Comparison of ENCODE assay signal across 16 cellular contexts in the genomic region with DNA sequence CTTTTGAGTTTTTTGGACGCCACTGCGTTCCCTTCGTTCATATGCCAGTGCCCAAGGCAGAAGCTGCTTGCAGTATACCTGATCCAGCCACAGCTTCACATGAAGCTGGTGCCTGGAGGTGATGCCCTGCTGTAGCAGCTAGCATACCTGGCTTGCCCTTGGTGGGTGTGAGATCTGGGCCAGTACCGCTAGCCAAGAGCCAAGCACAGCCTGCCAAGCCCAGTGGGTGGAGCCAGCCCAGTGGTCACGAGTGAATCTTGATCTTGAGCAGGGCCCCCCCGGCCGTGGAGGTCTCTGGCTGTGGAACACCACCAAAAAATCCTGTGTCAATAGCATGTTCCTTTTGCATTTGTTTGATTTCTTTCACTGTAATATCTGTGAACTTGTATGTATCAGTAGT. TPM values are rescaled to one million over a fixed set of nuclear protein-coding genes. Genes with fewer than 3 reads are reported as not detected.
A peak's percentile ranks its signal among the peaks of the same experiment; 100 is the strongest.
DNase-seq lines count a peak whose midpoint lies in the region; ATAC-seq and TF ChIP-seq lines count a peak whose summit lies in the region.
"Had no signal": no experiment of that assay in that cellular context is flagged by ENCODE, and none has a peak within 500 bp of the region (broad histone marks: within the 10 kb centered on the region; RNA-seq: fewer than 3 reads in every experiment).

No MANE protein-coding gene starts in this region.

- POLR2A ChIA-PET in activated CD8-positive, alpha-beta T cell treated with anti-CD3 and anti-CD28 coated beads for 36 hours (lab: Charles Lee), result no interaction called here
- POLR2A ChIA-PET in activated CD8-positive, alpha-beta T cell treated with anti-CD3 and anti-CD28 coated beads, Interleukin-2, amount 10 ng/mL, durations not matched to agents 7 days and 5 days (lab: Charles Lee), result no interaction called here
- POLR2A ChIA-PET in T-cell (lab: Charles Lee), result no interaction called here
- POLR2A ChIA-PET in naive thymus-derived CD4-positive, alpha-beta T cell (lab: Charles Lee), result interaction anchor here (8.9 kb wide), 1 partner anchor 70 kb away, joined by 148 read pairs; no protein-coding TSS in a partner anchor

- no peak overlapping the region for H3K27ac ChIP-seq in CD4-positive, CD25-positive, alpha-beta regulatory T cell (ENCODE audit: insufficient read depth, low read length, poor library complexity, severe bottlenecking)
- H3K27ac ChIP-seq in naive thymus-derived CD4-positive, alpha-beta T cell (ENCODE audit: low read depth, low read length), result peak overlapping the region; percentile 53

- intact Hi-C loops in activated CD8-positive, alpha-beta T cell treated with anti-CD3 and anti-CD28 coated beads for 36 hours (cut with micrococcal nuclease), result no loop called here
- intact Hi-C loops in naive thymus-derived CD4-positive, alpha-beta T cell (cut with micrococcal nuclease), result no loop called here

- peak overlapping the region; percentile 73 for H3K27ac Mint-ChIP-seq in activated CD8-positive, alpha-beta T cell treated with anti-CD3 and anti-CD28 coated beads for 36 hours
- no peak overlapping the region for H3K27ac Mint-ChIP-seq in activated CD8-positive, alpha-beta T cell treated with anti-CD3 and anti-CD28 coated beads, Interleukin-2, amount 10 ng/mL, durations not matched to agents 7 days and 5 days
- peak overlapping the region; percentile 8 to 94 (median 48) for H3K27ac Mint-ChIP-seq in CD4-positive, CD25-positive, alpha-beta regulatory T cell
- peak overlapping the region; percentile 85 to 97 for H3K27ac Mint-ChIP-seq in T-cell
- H3K27ac Mint-ChIP-seq in naive thymus-derived CD4-positive, alpha-beta T cell, result peak overlapping the region in 8 of 9 donors; percentile 82 to 99 (median 94)

- no peak overlapping the region for H3K4me3 ChIP-seq in CD4-positive, CD25-positive, alpha-beta regulatory T cell (ENCODE audit: low read depth, low read length)
- H3K4me3 ChIP-seq in naive thymus-derived CD4-positive, alpha-beta T cell (ENCODE audit: low read length), result no peak overlapping the region

- H3K4me1 Mint-ChIP-seq in activated CD8-positive, alpha-beta T cell treated with anti-CD3 and anti-CD28 coated beads for 36 hours (ENCODE audit: low read depth), result peaks cover 75% of the 10 kb centered on the region
- peaks cover 36% of the 10 kb centered on the region for H3K4me1 Mint-ChIP-seq in activated CD8-positive, alpha-beta T cell treated with anti-CD3 and anti-CD28 coated beads, Interleukin-2, amount 10 ng/mL, durations not matched to agents 7 days and 5 days (ENCODE audit: low read depth)
- peaks cover 24 to 92% (median 66%) of the 10 kb centered on the region in 4 donors for H3K4me1 Mint-ChIP-seq in CD4-positive, CD25-positive, alpha-beta regulatory T cell
- H3K4me1 Mint-ChIP-seq in T-cell, result peaks cover 78 to 95% (median 91%) of the 10 kb centered on the region in 3 donors
- H3K4me1 Mint-ChIP-seq in naive thymus-derived CD4-positive, alpha-beta T cell, result peaks cover 33 to 98% (median 79%) of the 10 kb centered on the region in 7 donors

- H3K9me3 Mint-ChIP-seq in activated CD8-positive, alpha-beta T cell treated with anti-CD3 and anti-CD28 coated beads for 36 hours, result peaks cover 23% of the 10 kb centered on the region
- peaks cover 20% of the 10 kb centered on the region for H3K9me3 Mint-ChIP-seq in activated CD8-positive, alpha-beta T cell treated with anti-CD3 and anti-CD28 coated beads, Interleukin-2, amount 10 ng/mL, durations not matched to agents 7 days and 5 days (ENCODE audit: insufficient read depth)
- H3K9me3 Mint-ChIP-seq in CD4-positive, CD25-positive, alpha-beta regulatory T cell, result peaks cover 0 to 8% (median 0%) of the 10 kb centered on the region in 7 donors
- peaks cover 0 to 11% (median 4%) of the 10 kb centered on the region in 3 donors for H3K9me3 Mint-ChIP-seq in T-cell
- H3K9me3 Mint-ChIP-seq in naive thymus-derived CD4-positive, alpha-beta T cell, result peaks cover 0 to 7% (median 5%) of the 10 kb centered on the region in 11 donors

- no peak for DNase-seq in activated CD8-positive, alpha-beta T cell treated with anti-CD3 and anti-CD28 coated beads for 36 hours
- no peak for DNase-seq in activated CD8-positive, alpha-beta T cell treated with anti-CD3 and anti-CD28 coated beads, Interleukin-2, amount 10 ng/mL, durations not matched to agents 7 days and 5 days
- DNase-seq in CD4-positive, CD25-positive, alpha-beta regulatory T cell, result no peak
- no peak for DNase-seq in T-cell
- no peak for DNase-seq in naive thymus-derived CD4-positive, alpha-beta T cell
- no peak for DNase-seq in OCI-M2 (lab: John Stamatoyannopoulos, UW; ENCODE audit: unreplicated experiment)
- no peak for DNase-seq in AG08396 (ENCODE audit: low spot score)
- DNase-seq: DMS79; KG1; NCI-H1105 treated with DMSO at 0.1 percent for 48 hours; NCI-H1694; NK-92 treated with Interleukin-12 subunit alpha and Interleukin-12 subunit beta, amount 100 ng/mL, for 24 hours; SHP77 had no signal

- peaks cover 47% of the 10 kb centered on the region for H3K36me3 Mint-ChIP-seq in activated CD8-positive, alpha-beta T cell treated with anti-CD3 and anti-CD28 coated beads for 36 hours (ENCODE audit: low read depth)
- peaks cover 32% of the 10 kb centered on the region for H3K36me3 Mint-ChIP-seq in activated CD8-positive, alpha-beta T cell treated with anti-CD3 and anti-CD28 coated beads, Interleukin-2, amount 10 ng/mL, durations not matched to agents 7 days and 5 days (ENCODE audit: low read depth)
- peaks cover 14% of the 10 kb centered on the region for H3K36me3 Mint-ChIP-seq in CD4-positive, CD25-positive, alpha-beta regulatory T cell
- peaks cover 12% of the 10 kb centered on the region for H3K36me3 Mint-ChIP-seq in T-cell
- peaks cover 0 to 35% (median 10%) of the 10 kb centered on the region in 5 donors for H3K36me3 Mint-ChIP-seq in naive thymus-derived CD4-positive, alpha-beta T cell

- no peak for TF ChIP-seq CTCF in activated CD8-positive, alpha-beta T cell treated with anti-CD3 and anti-CD28 coated beads for 36 hours (IDR thresholded peaks at IDR 0.05)

- H3K27me3 ChIP-seq in CD4-positive, CD25-positive, alpha-beta regulatory T cell (ENCODE audit: control insufficient read depth, insufficient read depth, low read length), result no peaks in the 10 kb centered on the region
- H3K27me3 ChIP-seq in naive thymus-derived CD4-positive, alpha-beta T cell (ENCODE audit: control insufficient read depth in 2 of 2, insufficient read depth in 2 of 2, low read length in 2 of 2), result no peaks in the 10 kb centered on the region

- H3K4me1 ChIP-seq in CD4-positive, CD25-positive, alpha-beta regulatory T cell (ENCODE audit: control insufficient read depth, insufficient read depth, low read length, poor library complexity, severe bottlenecking), result peaks cover 65% of the 10 kb centered on the region
- H3K4me1 ChIP-seq in naive thymus-derived CD4-positive, alpha-beta T cell (ENCODE audit: control insufficient read depth in 2 of 2, insufficient read depth in 2 of 2, low read length in 2 of 2), result peaks cover 80 to 94% of the 10 kb centered on the region in 2 donors

- H3K27me3 Mint-ChIP-seq in activated CD8-positive, alpha-beta T cell treated with anti-CD3 and anti-CD28 coated beads for 36 hours, result no peaks in the 10 kb centered on the region
- H3K27me3 Mint-ChIP-seq in activated CD8-positive, alpha-beta T cell treated with anti-CD3 and anti-CD28 coated beads, Interleukin-2, amount 10 ng/mL, durations not matched to agents 7 days and 5 days (ENCODE audit: low read depth), result no peaks in the 10 kb centered on the region
- no peaks in the 10 kb centered on the region for H3K27me3 Mint-ChIP-seq in CD4-positive, CD25-positive, alpha-beta regulatory T cell
- no peaks in the 10 kb centered on the region for H3K27me3 Mint-ChIP-seq in T-cell
- no peaks in the 10 kb centered on the region for H3K27me3 Mint-ChIP-seq in naive thymus-derived CD4-positive, alpha-beta T cell

- H3K9me3 ChIP-seq in CD4-positive, CD25-positive, alpha-beta regulatory T cell (ENCODE audit: control insufficient read depth in 2 of 2, low read length in 2 of 2), result no peaks in the 10 kb centered on the region
- H3K9me3 ChIP-seq in naive thymus-derived CD4-positive, alpha-beta T cell (ENCODE audit: control insufficient read depth in 2 of 3, low read length in 3 of 3), result peaks cover 0 to 4% (median 0%) of the 10 kb centered on the region in 3 experiments

- H3K36me3 ChIP-seq in CD4-positive, CD25-positive, alpha-beta regulatory T cell (ENCODE audit: control insufficient read depth, insufficient read depth, low read length), result no peaks in the 10 kb centered on the region
- H3K36me3 ChIP-seq in naive thymus-derived CD4-positive, alpha-beta T cell (ENCODE audit: control insufficient read depth in 2 of 3, insufficient read depth in 3 of 3, low read length in 3 of 3), result no peaks in the 10 kb centered on the region

- CTCF ChIA-PET in activated CD8-positive, alpha-beta T cell treated with anti-CD3 and anti-CD28 coated beads for 36 hours (lab: Charles Lee), result no interaction called here
- CTCF ChIA-PET in activated CD8-positive, alpha-beta T cell treated with anti-CD3 and anti-CD28 coated beads, Interleukin-2, amount 10 ng/mL, durations not matched to agents 7 days and 5 days (lab: Charles Lee), result interaction anchor here (1.5 kb wide), 1 partner anchor 70 kb away, joined by 3 read pairs; no protein-coding TSS in a partner anchor
- CTCF ChIA-PET in T-cell (lab: Charles Lee), result interaction anchor here in 1 of 2 donors (1.5 kb wide), 1 partner anchor 82 kb away, joined by 3 read pairs; no protein-coding TSS in a partner anchor
- CTCF ChIA-PET in naive thymus-derived CD4-positive, alpha-beta T cell (lab: Charles Lee), result interaction anchor here (0.6 to 15.2 kb wide), 2 partner anchors 75 to 317 kb away, joined by 3 to 287 read pairs; no protein-coding TSS in a partner anchor

- ATAC-seq in activated CD8-positive, alpha-beta T cell treated with anti-CD3 and anti-CD28 coated beads for 36 hours, result no peak
- ATAC-seq in activated CD8-positive, alpha-beta T cell treated with anti-CD3 and anti-CD28 coated beads, Interleukin-2, amount 10 ng/mL, durations not matched to agents 7 days and 5 days, result no peak
- no peak for ATAC-seq in CD4-positive, CD25-positive, alpha-beta regulatory T cell (ENCODE audit: low read depth in 2 of 2)
- no peak for ATAC-seq in T-cell (replicated peaks in 1 of 4)
- no peak for ATAC-seq in naive thymus-derived CD4-positive, alpha-beta T cell
- no peak for ATAC-seq in GM21515 (IDR thresholded peaks at IDR 0.05; ENCODE audit: unreplicated experiment)

- H3K4me3 Mint-ChIP-seq in activated CD8-positive, alpha-beta T cell treated with anti-CD3 and anti-CD28 coated beads for 36 hours, result no peak overlapping the region
- no peak overlapping the region for H3K4me3 Mint-ChIP-seq in activated CD8-positive, alpha-beta T cell treated with anti-CD3 and anti-CD28 coated beads, Interleukin-2, amount 10 ng/mL, durations not matched to agents 7 days and 5 days
- H3K4me3 Mint-ChIP-seq in CD4-positive, CD25-positive, alpha-beta regulatory T cell, result peak overlapping the region in 3 of 4 donors; percentile 55 to 70 (median 64)
- H3K4me3 Mint-ChIP-seq in T-cell, result peak overlapping the region in 1 of 3 donors; percentile 37
- peak overlapping the region in 7 of 10 donors; percentile 1 to 73 (median 58) for H3K4me3 Mint-ChIP-seq in naive thymus-derived CD4-positive, alpha-beta T cell

RNA-seq across cellular contexts. Expression of gene M6PR, which starts 7.3 kb away (rescaled TPM):
- 100 to 1,000 TPM; 199 to 206 TPM for total RNA-seq in activated CD8-positive, alpha-beta T cell treated with anti-CD3 and anti-CD28 coated beads for 36 hours
- 100 to 1,000 TPM; 170 to 201 TPM for total RNA-seq in activated CD8-positive, alpha-beta T cell treated with anti-CD3 and anti-CD28 coated beads, Interleukin-2, amount 10 ng/mL, durations not matched to agents 7 days and 5 days
- total RNA-seq in CD4-positive, CD25-positive, alpha-beta regulatory T cell, result 132 TPM
- 100 to 1,000 TPM; 227 to 272 (median 261) TPM for polyA plus RNA-seq in CD4-positive, CD25-positive, alpha-beta regulatory T cell
- 100 to 1,000 TPM; 162 to 189 (median 187) TPM for total RNA-seq in T-cell
- 100 to 1,000 TPM; 123 to 195 (median 176) TPM for total RNA-seq in naive thymus-derived CD4-positive, alpha-beta T cell
- polyA plus RNA-seq in naive thymus-derived CD4-positive, alpha-beta T cell, result 100 to 1,000 TPM; 239 to 248 TPM

RNA-seq across cellular contexts. Expression of gene KLRG1, which starts 32.6 kb away (rescaled TPM):
- total RNA-seq in activated CD8-positive, alpha-beta T cell treated with anti-CD3 and anti-CD28 coated beads for 36 hours, result 10 to 100 TPM in 1 of 2 experiments, 1 to 10 TPM in 1; 6.6 to 10.1 TPM
- 1 to 10 TPM; 4.3 to 4.6 TPM for total RNA-seq in activated CD8-positive, alpha-beta T cell treated with anti-CD3 and anti-CD28 coated beads, Interleukin-2, amount 10 ng/mL, durations not matched to agents 7 days and 5 days
- total RNA-seq in CD4-positive, CD25-positive, alpha-beta regulatory T cell, result 4.8 TPM
- polyA plus RNA-seq in CD4-positive, CD25-positive, alpha-beta regulatory T cell, result 10 to 100 TPM; 15.8 to 22.2 (median 16.6) TPM
- total RNA-seq in T-cell, result 10 to 100 TPM; 11.9 to 80.4 (median 28.0) TPM
- 10 to 100 TPM in 3 of 5 experiments, 1 to 10 TPM in 2; 2.8 to 43.8 (median 26.9) TPM for total RNA-seq in naive thymus-derived CD4-positive, alpha-beta T cell
- polyA plus RNA-seq in naive thymus-derived CD4-positive, alpha-beta T cell, result 10 to 100 TPM; 11.7 to 18.0 TPM
- total RNA-seq: A172, HT-29 had no signal

RNA-seq across cellular contexts. Expression of gene PHC1, which starts 42.5 kb away (rescaled TPM):
- 10 to 100 TPM; 20.3 to 21.6 TPM for total RNA-seq in activated CD8-positive, alpha-beta T cell treated with anti-CD3 and anti-CD28 coated beads for 36 hours
- total RNA-seq in activated CD8-positive, alpha-beta T cell treated with anti-CD3 and anti-CD28 coated beads, Interleukin-2, amount 10 ng/mL, durations not matched to agents 7 days and 5 days, result 10 to 100 TPM; 12.3 to 12.9 TPM
- total RNA-seq in CD4-positive, CD25-positive, alpha-beta regulatory T cell, result 46.6 TPM
- 10 to 100 TPM; 15.5 to 17.2 (median 16.4) TPM for polyA plus RNA-seq in CD4-positive, CD25-positive, alpha-beta regulatory T cell
- total RNA-seq in T-cell, result 10 to 100 TPM; 38.6 to 54.6 (median 42.9) TPM
- total RNA-seq in naive thymus-derived CD4-positive, alpha-beta T cell, result 10 to 100 TPM; 15.4 to 55.0 (median 45.6) TPM
- 10 to 100 TPM; 19.5 to 23.6 TPM for polyA plus RNA-seq in naive thymus-derived CD4-positive, alpha-beta T cell

Comparison
In these comparisons a context has a peak if more than half of its experiments do, and no peak if none do; other contexts are left out.
1. H3K4me3 Mint-ChIP-seq: peak in CD4-positive, CD25-positive, alpha-beta regulatory T cell (3 of 4) and naive thymus-derived CD4-positive, alpha-beta T cell (7 of 10); none in activated CD8-positive, alpha-beta T cell treated with anti-CD3 and anti-CD28 coated beads for 36 hours (single experiment) and activated CD8-positive, alpha-beta T cell treated with anti-CD3 and anti-CD28 coated beads, Interleukin-2, amount 10 ng/mL, durations not matched to agents 7 days and 5 days (single experiment).